Comparison of ENCODE assay signal across 9 cellular contexts in genomic region chr2:163191372-163191771, GRCh38.
A peak's percentile ranks its signal among the peaks of the same experiment; 100 is the strongest.
DNase-seq lines count a peak whose midpoint lies in the region; ATAC-seq and TF ChIP-seq lines count a peak whose summit lies in the region.
"Had no signal": no experiment of that assay in that cellular context is flagged by ENCODE, and none has a peak within 500 bp of the region (broad histone marks: within the 10 kb centered on the region; RNA-seq: fewer than 3 reads in every experiment).

No MANE protein-coding gene starts in this region.

- H3K27me3 ChIP-seq in HAP-1 (ENCODE audit: low read depth) (no peaks in the 10 kb centered on the region), parathyroid adenoma (ENCODE audit: control insufficient read depth, insufficient read depth, low read length) (no peaks in the 10 kb centered on the region)

- in situ Hi-C loops in HAP-1 (cut with MboI; ENCODE audit: low sequenced_read_pairs), result loop anchor here (25.0 kb wide), 1 partner anchor 1296 kb away; no protein-coding TSS in a partner anchor

- H3K4me3 ChIP-seq in HAP-1 (no peak overlapping the region), parathyroid adenoma (ENCODE audit: low read depth, low read length) (no peak overlapping the region)
- H3K4me3 ChIP-seq: skin epidermis had no signal

- no peak overlapping the region for H3K4me2 ChIP-seq in parathyroid adenoma (ENCODE audit: low read length)

- H3K27ac ChIP-seq in parathyroid adenoma, result no peak overlapping the region
- H3K27ac ChIP-seq: skin epidermis had no signal

- no peaks in the 10 kb centered on the region for H3K36me3 Mint-ChIP-seq in endothelial cell (ENCODE audit: low read depth, unreplicated experiment)
- no peaks in the 10 kb centered on the region for H3K36me3 Mint-ChIP-seq in stimulated activated naive B cell treated with anti-CD40 and anti-IgM and Interleukin-4, amounts not matched to agents 10 μg/mL and 1 μg/mL and 100 μg/mL, for 72 hours

- H3K27me3 Mint-ChIP-seq in endothelial cell (ENCODE audit: unreplicated experiment), result no peaks in the 10 kb centered on the region
- no peaks in the 10 kb centered on the region for H3K27me3 Mint-ChIP-seq in stimulated activated naive B cell treated with anti-CD40 and anti-IgM and Interleukin-4, amounts not matched to agents 10 μg/mL and 1 μg/mL and 100 μg/mL, for 72 hours

- H3K4me1 ChIP-seq in HAP-1, result no peaks in the 10 kb centered on the region
- H3K4me1 ChIP-seq in parathyroid adenoma, result no peaks in the 10 kb centered on the region

- TF ChIP-seq CTCF in endothelial cell (IDR thresholded peaks at IDR 0.05; ENCODE audit: unreplicated experiment) (peak; percentile 59), parathyroid adenoma (IDR thresholded peaks at IDR 0.05) (peak; percentile 26)

- H3K36me3 ChIP-seq in HAP-1 (replicated peaks) (no peaks in the 10 kb centered on the region), parathyroid adenoma (ENCODE audit: control insufficient read depth, insufficient read depth, low read length) (no peaks in the 10 kb centered on the region)

- peaks cover 14% of the 10 kb centered on the region for H3K4me1 Mint-ChIP-seq in endothelial cell (ENCODE audit: unreplicated experiment)
- no peaks in the 10 kb centered on the region for H3K4me1 Mint-ChIP-seq in stimulated activated naive B cell treated with anti-CD40 and anti-IgM and Interleukin-4, amounts not matched to agents 10 μg/mL and 1 μg/mL and 100 μg/mL, for 72 hours

- DNase-seq in ELR (ENCODE audit: low read depth) (peak; percentile 68), HAP-1 (ENCODE audit: low spot score in 2 of 2) (peak; percentile 33 to 45), NCI-H748 treated with DMSO at 0.1 percent for 48 hours (lab: John Stamatoyannopoulos, UW) (peak; percentile 33), endothelial cell (ENCODE audit: low spot score) (peak; percentile 30), Right ventricle myocardium inferior (ENCODE audit: missing footprints) (no peak)
- no peak for DNase-seq in stimulated activated naive B cell treated with anti-CD40 and anti-IgM and Interleukin-4, amounts not matched to agents 10 μg/mL and 1 μg/mL and 100 μg/mL, for 72 hours

- ATAC-seq in stimulated activated naive B cell treated with anti-CD40 and anti-IgM and Interleukin-4, amounts not matched to agents 10 μg/mL and 1 μg/mL and 100 μg/mL, for 72 hours (replicated peaks), result no peak
- no peak for ATAC-seq in HG03095 (IDR thresholded peaks at IDR 0.05; ENCODE audit: unreplicated experiment)
- no peak for ATAC-seq in Right ventricle myocardium inferior

- no peak overlapping the region for H3K4me3 Mint-ChIP-seq in endothelial cell (ENCODE audit: unreplicated experiment)
- H3K4me3 Mint-ChIP-seq in stimulated activated naive B cell treated with anti-CD40 and anti-IgM and Interleukin-4, amounts not matched to agents 10 μg/mL and 1 μg/mL and 100 μg/mL, for 72 hours, result no peak overlapping the region

- no peaks in the 10 kb centered on the region for H3K9me3 Mint-ChIP-seq in endothelial cell (ENCODE audit: unreplicated experiment)
- H3K9me3 Mint-ChIP-seq in stimulated activated naive B cell treated with anti-CD40 and anti-IgM and Interleukin-4, amounts not matched to agents 10 μg/mL and 1 μg/mL and 100 μg/mL, for 72 hours, result no peaks in the 10 kb centered on the region

- H3K27ac Mint-ChIP-seq in endothelial cell (ENCODE audit: unreplicated experiment), result no peak overlapping the region
- H3K27ac Mint-ChIP-seq in stimulated activated naive B cell treated with anti-CD40 and anti-IgM and Interleukin-4, amounts not matched to agents 10 μg/mL and 1 μg/mL and 100 μg/mL, for 72 hours, result no peak overlapping the region

- no peak overlapping the region for H3K9ac ChIP-seq in parathyroid adenoma

- no peaks in the 10 kb centered on the region for H3K79me2 ChIP-seq in parathyroid adenoma

- H2AFZ ChIP-seq in parathyroid adenoma, result no peak overlapping the region

- intact Hi-C loops in Right ventricle myocardium inferior (cut with DNase I), result loop anchor here (5.0 to 10.0 kb wide), 3 partner anchors 873 to 1346 kb away; no protein-coding TSS in a partner anchor

- H3K9me3 ChIP-seq in HAP-1 (no peaks in the 10 kb centered on the region), parathyroid adenoma (ENCODE audit: control insufficient read depth, low read length) (no peaks in the 10 kb centered on the region)

Comparison
In these comparisons a context has a peak if more than half of its experiments do, and no peak if none do; other contexts are left out.
1. DNase-seq: peak in ELR (single experiment), HAP-1 (2 of 2), NCI-H748 treated with DMSO at 0.1 percent for 48 hours (single experiment) and endothelial cell (single experiment); none in stimulated activated naive B cell treated with anti-CD40 and anti-IgM and Interleukin-4, amounts not matched to agents 10 μg/mL and 1 μg/mL and 100 μg/mL, for 72 hours (single experiment) and Right ventricle myocardium inferior (single experiment).